In genomic region chr17:43399839-43400328, GRCh38 we compare ENCODE assay signal across 9 cellular contexts. TPM values are rescaled to one million over a fixed set of nuclear protein-coding genes. Genes with fewer than 3 reads are reported as not detected.
DNase-seq lines count a peak whose midpoint lies in the region; ATAC-seq, FAIRE-seq and TF ChIP-seq lines count a peak whose summit lies in the region.
"Had no signal": no experiment of that assay in that cellular context is flagged by ENCODE, and none has a peak within 500 bp of the region (broad histone marks: within the 10 kb centered on the region; RNA-seq: fewer than 3 reads in every experiment).

No MANE protein-coding gene starts in this region.

- H3K36me3 Mint-ChIP-seq in stimulated activated naive CD8-positive, alpha-beta T cell treated with anti-CD3 and anti-CD28 coated beads, Interleukin-15, Interleukin-2, amounts not matched to agents 100 ng/mL and 50 ng/mL, for 24 hours (ENCODE audit: low read depth) = no peaks in the 10 kb centered on the region

- peak overlapping the region; percentile 89 for H3K4me3 Mint-ChIP-seq in stimulated activated naive CD8-positive, alpha-beta T cell treated with anti-CD3 and anti-CD28 coated beads, Interleukin-15, Interleukin-2, amounts not matched to agents 100 ng/mL and 50 ng/mL, for 24 hours

- H3K36me3 ChIP-seq in duodenal mucosa (ENCODE audit: control insufficient read depth in 1 of 2, insufficient read depth in 2 of 2, low read length in 2 of 2) (no peaks in the 10 kb centered on the region), muscle layer of colon (ENCODE audit: insufficient read depth, low read length) (peaks cover 16% of the 10 kb centered on the region), aorta (ENCODE audit: control insufficient read depth in 1 of 2, insufficient read depth in 2 of 2, low read length in 1 of 2) (no peaks in the 10 kb centered on the region)

- no peaks in the 10 kb centered on the region for H3K9me3 Mint-ChIP-seq in stimulated activated naive CD8-positive, alpha-beta T cell treated with anti-CD3 and anti-CD28 coated beads, Interleukin-15, Interleukin-2, amounts not matched to agents 100 ng/mL and 50 ng/mL, for 24 hours

- H3K9me3 ChIP-seq in duodenal mucosa (ENCODE audit: control insufficient read depth in 1 of 2, low read length in 2 of 2) = no peaks in the 10 kb centered on the region
- no peaks in the 10 kb centered on the region for H3K9me3 ChIP-seq in muscle layer of colon (ENCODE audit: low read length)
- H3K9me3 ChIP-seq in aorta (ENCODE audit: control insufficient read depth, low read length) = no peaks in the 10 kb centered on the region

- DNase-seq in stimulated activated naive CD8-positive, alpha-beta T cell treated with anti-CD3 and anti-CD28 coated beads, Interleukin-15, Interleukin-2, amounts not matched to agents 100 U/mL and 50 U/mL, for 24 hours = no peak
- DNase-seq in aorta (peak; percentile 58 to 78), D721Med (ENCODE audit: insufficient read length, low spot score) (no peak), NCI-H510A treated with DMSO at 0.1 percent for 48 hours (lab: John Stamatoyannopoulos, UW) (no peak), NCI-H510A (lab: John Stamatoyannopoulos, UW) (no peak)

- no peaks in the 10 kb centered on the region for H3K27me3 Mint-ChIP-seq in stimulated activated naive CD8-positive, alpha-beta T cell treated with anti-CD3 and anti-CD28 coated beads, Interleukin-15, Interleukin-2, amounts not matched to agents 100 ng/mL and 50 ng/mL, for 24 hours

- H3K9ac ChIP-seq in duodenal mucosa (ENCODE audit: low read depth in 1 of 2, low read length in 2 of 2) (no peak overlapping the region), muscle layer of colon (ENCODE audit: low read length) (peak overlapping the region; percentile 92)

- peaks cover 24% of the 10 kb centered on the region for H3K4me1 Mint-ChIP-seq in stimulated activated naive CD8-positive, alpha-beta T cell treated with anti-CD3 and anti-CD28 coated beads, Interleukin-15, Interleukin-2, amounts not matched to agents 100 ng/mL and 50 ng/mL, for 24 hours (ENCODE audit: low read depth)

- peaks cover 8 to 16% of the 10 kb centered on the region in 2 donors for H3K4me1 ChIP-seq in duodenal mucosa (ENCODE audit: control insufficient read depth in 1 of 2, insufficient read depth in 2 of 2, low read length in 2 of 2)
- H3K4me1 ChIP-seq in muscle layer of colon (ENCODE audit: insufficient read depth, low read length) = peaks cover 40% of the 10 kb centered on the region
- H3K4me1 ChIP-seq in aorta (ENCODE audit: control insufficient read depth in 1 of 2, insufficient read depth in 2 of 2, low read length in 2 of 2) = no peaks in the 10 kb centered on the region

- H3K4me3 ChIP-seq in duodenal mucosa (ENCODE audit: low read depth in 1 of 2, low read length in 2 of 2) (peak overlapping the region; percentile 78 to 88), muscle layer of colon (ENCODE audit: low read depth in 1 of 2, low read length in 2 of 2) (peak overlapping the region; percentile 92 to 94), aorta (ENCODE audit: low read length in 2 of 2) (peak overlapping the region in 1 of 2 donors; percentile 45)

- FAIRE-seq in D721Med (lab: Jason Lieb, UNC) = no peak
- FAIRE-seq: islet of Langerhans had no signal

- ATAC-seq in stimulated activated naive CD8-positive, alpha-beta T cell treated with anti-CD3 and anti-CD28 coated beads, Interleukin-15, Interleukin-2, amounts not matched to agents 100 U/mL and 50 U/mL, for 24 hours = no peak
- ATAC-seq in aorta (ENCODE audit: low FRiP score) = peak; percentile 6

- no peak overlapping the region for H3K27ac ChIP-seq in duodenal mucosa (ENCODE audit: low read depth, low read length)
- H3K27ac ChIP-seq in muscle layer of colon (ENCODE audit: low read depth, low read length) = peak overlapping the region; percentile 93
- no peak overlapping the region for H3K27ac ChIP-seq in aorta (ENCODE audit: low read depth in 1 of 2, low read length in 2 of 2)

- intact Hi-C loops in aorta (cut with DNase I) = loop anchor here in 1 of 2 donors (10.0 kb wide), 1 partner anchor 945 kb away; the partner anchor contains the start of gene GRN

- 58 to 72% methylated on average over 27 to 28 of the region's 28 CpGs for WGBS in aorta, 2 donors

- no peak for TF ChIP-seq CTCF in D721Med (IDR thresholded peaks at IDR 0.05; ENCODE audit: insufficient read depth, missing control alignments)

- H3K27ac Mint-ChIP-seq in stimulated activated naive CD8-positive, alpha-beta T cell treated with anti-CD3 and anti-CD28 coated beads, Interleukin-15, Interleukin-2, amounts not matched to agents 100 ng/mL and 50 ng/mL, for 24 hours = peak overlapping the region; percentile 48

- H3K27me3 ChIP-seq in duodenal mucosa (ENCODE audit: control insufficient read depth in 1 of 2, insufficient read depth in 2 of 2, low read length in 2 of 2) (no peaks in the 10 kb centered on the region), muscle layer of colon (ENCODE audit: control insufficient read depth in 1 of 2, insufficient read depth in 2 of 2, low read length in 2 of 2) (no peaks in the 10 kb centered on the region), aorta (ENCODE audit: control insufficient read depth in 1 of 2, insufficient read depth in 2 of 2, low read length in 1 of 2) (no peaks in the 10 kb centered on the region)

RNA-seq across cellular contexts. Expression of gene ARL4D, which starts 1.1 kb away (rescaled TPM):
- 10 to 100 TPM in 1 of 2 donors, 1 to 10 TPM in 1; 6.9 to 14.2 TPM for total RNA-seq in aorta
- polyA plus RNA-seq in aorta = 1 to 10 TPM; 4.0 to 9.9 TPM

Comparison
In these comparisons a context has a peak if more than half of its experiments do, and no peak if none do; other contexts are left out.
1. DNase-seq: peak in aorta (2 of 2); none in stimulated activated naive CD8-positive, alpha-beta T cell treated with anti-CD3 and anti-CD28 coated beads, Interleukin-15, Interleukin-2, amounts not matched to agents 100 U/mL and 50 U/mL, for 24 hours (single experiment), D721Med (single experiment), NCI-H510A treated with DMSO at 0.1 percent for 48 hours (single experiment) and NCI-H510A (single experiment).